25 cellular contexts compared by ENCODE assay signal in genomic region chr15:68642491-68642845, GRCh38.
A peak's percentile ranks its signal among the peaks of the same experiment; 100 is the strongest.
DNase-seq lines count a peak whose midpoint lies in the region; ATAC-seq, FAIRE-seq and TF ChIP-seq lines count a peak whose summit lies in the region.
"Had no signal": no experiment of that assay in that cellular context is flagged by ENCODE, and none has a peak within 500 bp of the region (broad histone marks: within the 10 kb centered on the region; RNA-seq: fewer than 3 reads in every experiment).

No MANE protein-coding gene starts in this region.

- CTCF ChIA-PET in MCF 10A (lab: Yijun Ruan, JAX), result no interaction called here
- CTCF ChIA-PET in K562 (lab: Yijun Ruan, JAX; ENCODE audit: low intra/inter-chr PET ratio), result interaction anchor here (1.1 kb wide), 1 partner anchor 31 kb away, joined by 4 read pairs; no protein-coding TSS in a partner anchor
- CTCF ChIA-PET in CD4-positive, alpha-beta memory T cell (lab: Charles Lee; ENCODE audit: partially characterized antibody), result no interaction called here

- H4K20me1 ChIP-seq in K562 (replicated peaks; ENCODE audit: control insufficient read depth, insufficient read depth, low read length) (peaks cover 6% of the 10 kb centered on the region), keratinocyte (ENCODE audit: control insufficient read depth, extremely low read depth, insufficient read depth, low read length) (no peaks in the 10 kb centered on the region)

- H3K9me3 Mint-ChIP-seq in MCF 10A (ENCODE audit: unreplicated experiment), result no peaks in the 10 kb centered on the region
- no peaks in the 10 kb centered on the region for H3K9me3 Mint-ChIP-seq in activated T-helper 2 cell treated with anti-CD3 and anti-CD28 coated beads, Interferon-gamma antibody, Interleukin-2, Interleukin-4, amounts not matched to agents 10 μg/mL and 5 μg/mL and 100 μg/mL, durations not matched to agents 14 hours and 24 hours and 36 hours
- H3K9me3 Mint-ChIP-seq in CD4-positive, alpha-beta memory T cell, result no peaks in the 10 kb centered on the region
- H3K9me3 Mint-ChIP-seq: IgD-negative memory B cell; naive B cell; stimulated activated naive CD8-positive, alpha-beta T cell treated with anti-CD3 and anti-CD28 coated beads, Interleukin-15, Interleukin-2, amounts not matched to agents 100 ng/mL and 50 ng/mL, for 24 hours had no signal

- ATAC-seq in K562, result peak; percentile 66; the same call in 2 of the 3 replicates
- ATAC-seq: activated CD8-positive, alpha-beta memory T cell treated with anti-CD3 and anti-CD28 coated beads, Interleukin-2, amount 10 ng/mL, durations not matched to agents 7 days and 5 days; heart right ventricle had no signal

- H3K79me2 ChIP-seq in K562 (ENCODE audit: control insufficient read depth, insufficient read depth, low read length) (no peaks in the 10 kb centered on the region), keratinocyte (ENCODE audit: control insufficient read depth, insufficient read depth, low read length) (no peaks in the 10 kb centered on the region)

- H3K4me3 ChIP-seq in breast epithelium (no peak overlapping the region), K562 (no peak overlapping the region), keratinocyte (ENCODE audit: control insufficient read depth in 2 of 3, extremely low read depth in 1 of 3, insufficient read depth in 2 of 3, low read depth in 1 of 3, low read length in 3 of 3) (no peak overlapping the region)
- H3K4me3 ChIP-seq in CD4-positive, alpha-beta memory T cell (ENCODE audit: low read length in 2 of 2), result no peak overlapping the region
- H3K4me3 ChIP-seq: heart right ventricle, lung, ovary had no signal

- FAIRE-seq in K562 (lab: Jason Lieb, UNC) (no peak), keratinocyte (lab: Jason Lieb, UNC) (no peak), urothelium cell line (lab: Jason Lieb, UNC) (peak; percentile 27)
- FAIRE-seq: GM12891, TTC549 had no signal

- DNase-seq in breast epithelium (ENCODE audit: low spot score in 2 of 2) (peak in 1 of 2 donors; percentile 20), MCF 10A (ENCODE audit: unreplicated experiment) (no peak), K562 (ENCODE audit: extremely low read depth in 1 of 4, low spot score in 3 of 4) (no peak), keratinocyte (ENCODE audit: low read depth, low spot score) (no peak), urothelium cell line (ENCODE audit: low spot score) (no peak)
- DNase-seq in NK-92 treated with Interleukin-12 subunit alpha and Interleukin-12 subunit beta, amount 100 ng/mL, for 24 hours (lab: John Stamatoyannopoulos, UW), result no peak
- DNase-seq in activated T-helper 2 cell treated with anti-CD3 and anti-CD28 coated beads, Interferon-gamma antibody, Interleukin-2, Interleukin-4, amounts not matched to agents 10 μg/mL and 5 μg/mL and 100 μg/mL, durations not matched to agents 14 hours and 24 hours and 36 hours (ENCODE audit: low spot score), result no peak
- DNase-seq in CD4-positive, alpha-beta memory T cell, result no peak
- DNase-seq: 8988T; activated CD4-positive, alpha-beta T cell treated with anti-CD3 and anti-CD28 coated beads for 4 hours; activated CD8-positive, alpha-beta memory T cell treated with anti-CD3 and anti-CD28 coated beads, Interleukin-2, amount 10 ng/mL, durations not matched to agents 7 days and 5 days; activated effector memory CD4-positive, alpha-beta T cell treated with Interleukin-2 at 50 U/mL for 16 hours; C1 segment of cervical spinal cord; heart right ventricle; MV-4-11; naive B cell; NCI-H187; NCI-H446; stimulated activated CD4-positive, alpha-beta T cell treated with anti-CD3 and anti-CD28 coated beads, Interleukin-1b, Interleukin-23, amount 100 ng/mL, for 48 hours had no signal

- in situ Hi-C loops in K562 (cut with MboI), result no loop called here

- H3K9me1 ChIP-seq in K562 (ENCODE audit: control insufficient read depth, insufficient read depth, low read length), result no peaks in the 10 kb centered on the region
- H3K9me1 ChIP-seq in keratinocyte (ENCODE audit: control insufficient read depth, extremely low read depth, insufficient read depth, low read length), result no peaks in the 10 kb centered on the region

- H3K27ac ChIP-seq in breast epithelium, result peak overlapping the region; percentile 48 to 82
- no peak overlapping the region for H3K27ac ChIP-seq in K562 (ENCODE audit: extremely low read depth, low read depth, low read length)
- peak overlapping the region; percentile 64 for H3K27ac ChIP-seq in keratinocyte (ENCODE audit: control insufficient read depth, insufficient read depth, low read length)
- H3K27ac ChIP-seq in CD4-positive, alpha-beta memory T cell (ENCODE audit: low read depth, low read length), result no peak overlapping the region
- H3K27ac ChIP-seq: heart right ventricle had no signal

- no peak overlapping the region for H3K4me3 Mint-ChIP-seq in MCF 10A (ENCODE audit: unreplicated experiment)
- no peak overlapping the region for H3K4me3 Mint-ChIP-seq in activated T-helper 2 cell treated with anti-CD3 and anti-CD28 coated beads, Interferon-gamma antibody, Interleukin-2, Interleukin-4, amounts not matched to agents 10 μg/mL and 5 μg/mL and 100 μg/mL, durations not matched to agents 14 hours and 24 hours and 36 hours (ENCODE audit: low read depth)
- H3K4me3 Mint-ChIP-seq in CD4-positive, alpha-beta memory T cell, result no peak overlapping the region
- H3K4me3 Mint-ChIP-seq: activated CD8-positive, alpha-beta memory T cell treated with anti-CD3 and anti-CD28 coated beads, Interleukin-2, amount 10 ng/mL, durations not matched to agents 7 days and 5 days; IgD-negative memory B cell; naive B cell; stimulated activated naive CD8-positive, alpha-beta T cell treated with anti-CD3 and anti-CD28 coated beads, Interleukin-15, Interleukin-2, amounts not matched to agents 100 ng/mL and 50 ng/mL, for 24 hours had no signal

- no TSS peak for BruUV-seq in MCF 10A (replicated peaks; lab: Mats Ljungman, UMichigan)
- no TSS peak for BruUV-seq in K562 (replicated peaks; lab: Mats Ljungman, UMichigan)

- H3K9me3 ChIP-seq in breast epithelium (no peaks in the 10 kb centered on the region), K562 (replicated peaks; ENCODE audit: control insufficient read depth, insufficient read depth, low read depth, low read length) (no peaks in the 10 kb centered on the region), keratinocyte (ENCODE audit: control insufficient read depth, low read depth, low read length) (no peaks in the 10 kb centered on the region)
- no peaks in the 10 kb centered on the region for H3K9me3 ChIP-seq in CD4-positive, alpha-beta memory T cell (ENCODE audit: control insufficient read depth in 1 of 2, low read length in 2 of 2)
- H3K9me3 ChIP-seq: heart right ventricle, ovary had no signal

- H2AFZ ChIP-seq in K562 (ENCODE audit: low read depth, low read length) (no peak overlapping the region), keratinocyte (ENCODE audit: control insufficient read depth, low read length) (no peak overlapping the region)

- 9% methylated on average over 5 of the region's 5 CpGs for WGBS in K562 (ENCODE audit: insufficient coverage, low coverage, missing lambda C conversion rate)

- TF ChIP-seq POLR2A in breast epithelium (IDR thresholded peaks at IDR 0.05) (no peak), K562 (conservative IDR thresholded peaks at IDR 0.05) (no peak)

- peaks cover 21% of the 10 kb centered on the region for H3K4me1 Mint-ChIP-seq in MCF 10A (ENCODE audit: insufficient read depth, unreplicated experiment)
- no peaks in the 10 kb centered on the region for H3K4me1 Mint-ChIP-seq in activated T-helper 2 cell treated with anti-CD3 and anti-CD28 coated beads, Interferon-gamma antibody, Interleukin-2, Interleukin-4, amounts not matched to agents 10 μg/mL and 5 μg/mL and 100 μg/mL, durations not matched to agents 14 hours and 24 hours and 36 hours (ENCODE audit: low read depth)
- H3K4me1 Mint-ChIP-seq in CD4-positive, alpha-beta memory T cell, result no peaks in the 10 kb centered on the region
- H3K4me1 Mint-ChIP-seq: activated CD8-positive, alpha-beta memory T cell treated with anti-CD3 and anti-CD28 coated beads, Interleukin-2, amount 10 ng/mL, durations not matched to agents 7 days and 5 days had no signal

- TF ChIP-seq RAD21 in K562 (CRISPR knock-in tag; conservative IDR thresholded peaks at IDR 0.05 in 1 of 2, IDR thresholded peaks at IDR 0.05 in 1 of 2), result no peak

- H3K9ac ChIP-seq in K562 (ENCODE audit: insufficient read depth in 1 of 2, low read depth in 2 of 2, low read length in 2 of 2) (no peak overlapping the region), keratinocyte (ENCODE audit: control insufficient read depth, extremely low read depth, insufficient read depth, low read length) (peak overlapping the region; percentile 72)

- intact Hi-C loops in breast epithelium (cut with DNase I; ENCODE audit: low total_unique reads) (no loop called here), MCF 10A (cut with micrococcal nuclease) (no loop called here), K562 (cut with micrococcal nuclease) (no loop called here)
- intact Hi-C loops in activated T-helper 2 cell treated with anti-CD3 and anti-CD28 coated beads, Interferon-gamma antibody, Interleukin-2, Interleukin-4, amounts not matched to agents 10 μg/mL and 5 μg/mL and 100 μg/mL, durations not matched to agents 14 hours and 24 hours and 36 hours (cut with micrococcal nuclease), result no loop called here
- intact Hi-C loops in CD4-positive, alpha-beta memory T cell (cut with micrococcal nuclease), result no loop called here

- no peaks in the 10 kb centered on the region for H3K36me3 Mint-ChIP-seq in MCF 10A (ENCODE audit: insufficient read depth, unreplicated experiment)
- no peaks in the 10 kb centered on the region for H3K36me3 Mint-ChIP-seq in activated T-helper 2 cell treated with anti-CD3 and anti-CD28 coated beads, Interferon-gamma antibody, Interleukin-2, Interleukin-4, amounts not matched to agents 10 μg/mL and 5 μg/mL and 100 μg/mL, durations not matched to agents 14 hours and 24 hours and 36 hours (ENCODE audit: low read depth)
- H3K36me3 Mint-ChIP-seq in CD4-positive, alpha-beta memory T cell, result no peaks in the 10 kb centered on the region
- H3K36me3 Mint-ChIP-seq: activated CD8-positive, alpha-beta memory T cell treated with anti-CD3 and anti-CD28 coated beads, Interleukin-2, amount 10 ng/mL, durations not matched to agents 7 days and 5 days had no signal

- H3K27ac Mint-ChIP-seq in MCF 10A (ENCODE audit: low read depth, unreplicated experiment), result no peak overlapping the region
- no peak overlapping the region for H3K27ac Mint-ChIP-seq in activated T-helper 2 cell treated with anti-CD3 and anti-CD28 coated beads, Interferon-gamma antibody, Interleukin-2, Interleukin-4, amounts not matched to agents 10 μg/mL and 5 μg/mL and 100 μg/mL, durations not matched to agents 14 hours and 24 hours and 36 hours
- no peak overlapping the region for H3K27ac Mint-ChIP-seq in CD4-positive, alpha-beta memory T cell
- H3K27ac Mint-ChIP-seq: activated CD8-positive, alpha-beta memory T cell treated with anti-CD3 and anti-CD28 coated beads, Interleukin-2, amount 10 ng/mL, durations not matched to agents 7 days and 5 days; stimulated activated naive CD8-positive, alpha-beta T cell treated with anti-CD3 and anti-CD28 coated beads, Interleukin-15, Interleukin-2, amounts not matched to agents 100 ng/mL and 50 ng/mL, for 24 hours had no signal

- H3K27me3 Mint-ChIP-seq in MCF 10A (ENCODE audit: insufficient read depth, unreplicated experiment), result no peaks in the 10 kb centered on the region
- H3K27me3 Mint-ChIP-seq in activated T-helper 2 cell treated with anti-CD3 and anti-CD28 coated beads, Interferon-gamma antibody, Interleukin-2, Interleukin-4, amounts not matched to agents 10 μg/mL and 5 μg/mL and 100 μg/mL, durations not matched to agents 14 hours and 24 hours and 36 hours (ENCODE audit: low read depth), result no peaks in the 10 kb centered on the region
- H3K27me3 Mint-ChIP-seq in CD4-positive, alpha-beta memory T cell, result peaks cover 3 to 6% of the 10 kb centered on the region in 2 donors
- H3K27me3 Mint-ChIP-seq: activated CD8-positive, alpha-beta memory T cell treated with anti-CD3 and anti-CD28 coated beads, Interleukin-2, amount 10 ng/mL, durations not matched to agents 7 days and 5 days; naive B cell; stimulated activated naive CD8-positive, alpha-beta T cell treated with anti-CD3 and anti-CD28 coated beads, Interleukin-15, Interleukin-2, amounts not matched to agents 100 ng/mL and 50 ng/mL, for 24 hours had no signal

- H3K4me1 ChIP-seq in breast epithelium (no peaks in the 10 kb centered on the region), K562 (replicated peaks in 1 of 2; ENCODE audit: control insufficient read depth in 2 of 2, insufficient read depth in 2 of 2, low read length in 2 of 2) (peaks cover 0 to 4% of the 10 kb centered on the region in 2 experiments; a peak in 2 of 5 replicates), keratinocyte (ENCODE audit: control insufficient read depth, extremely low read depth, insufficient read depth, low read length) (peaks cover 57% of the 10 kb centered on the region)
- H3K4me1 ChIP-seq in CD4-positive, alpha-beta memory T cell (ENCODE audit: insufficient read depth, low read length), result no peaks in the 10 kb centered on the region

- no peaks in the 10 kb centered on the region for H3K36me3 ChIP-seq in breast epithelium
- H3K36me3 ChIP-seq in K562 (ENCODE audit: control insufficient read depth, insufficient read depth, low read length), result no peaks in the 10 kb centered on the region
- no peaks in the 10 kb centered on the region for H3K36me3 ChIP-seq in keratinocyte (ENCODE audit: control insufficient read depth in 2 of 2, extremely low read depth in 1 of 2, insufficient read depth in 2 of 2, low read length in 2 of 2)
- no peaks in the 10 kb centered on the region for H3K36me3 ChIP-seq in CD4-positive, alpha-beta memory T cell (ENCODE audit: insufficient read depth, low read length)
- H3K36me3 ChIP-seq: ovary had no signal

- H3K4me2 ChIP-seq in K562 (ENCODE audit: insufficient read depth, low read length) (no peak overlapping the region), keratinocyte (ENCODE audit: control insufficient read depth, extremely low read depth, insufficient read depth, low read depth, low read length) (peak overlapping the region; percentile 66)

- no peak for TF ChIP-seq CTCF in breast epithelium (IDR thresholded peaks at IDR 0.05)
- TF ChIP-seq CTCF in MCF 10A (IDR thresholded peaks at IDR 0.05; ENCODE audit: unreplicated experiment), result no peak
- no peak for TF ChIP-seq CTCF in K562 (IDR thresholded peaks at IDR 0.05 in 2 of 3, conservative IDR thresholded peaks at IDR 0.05 in 1 of 3; ENCODE audit: insufficient read depth in 2 of 3, low read depth in 1 of 3, low read length in 3 of 3)
- no peak for TF ChIP-seq CTCF in keratinocyte (optimal IDR thresholded peaks at IDR 0.05 in 1 of 3, IDR thresholded peaks at IDR 0.05 in 1 of 3, conservative IDR thresholded peaks at IDR 0.05 in 1 of 3; ENCODE audit: extremely low read depth in 1 of 3, insufficient read depth in 2 of 3, low read length in 3 of 3)

- H3K27me3 ChIP-seq in breast epithelium, result no peaks in the 10 kb centered on the region
- peaks cover 10 to 38% of the 10 kb centered on the region in 2 experiments; a peak in 3 of 5 replicates for H3K27me3 ChIP-seq in K562 (ENCODE audit: control insufficient read depth in 2 of 2, insufficient read depth in 2 of 2, low read length in 2 of 2)
- H3K27me3 ChIP-seq in keratinocyte (ENCODE audit: control insufficient read depth, extremely low read depth, insufficient read depth, low read length), result no peaks in the 10 kb centered on the region
- no peaks in the 10 kb centered on the region for H3K27me3 ChIP-seq in CD4-positive, alpha-beta memory T cell (ENCODE audit: insufficient read depth, low read length)
- H3K27me3 ChIP-seq: heart right ventricle, ovary had no signal

- no peak for TF ChIP-seq EP300 in K562 (IDR thresholded peaks at IDR 0.05; ENCODE audit: low read length)

- dilution Hi-C loops in keratinocyte (cut with MboI; ENCODE audit: extremely low pct_ligation_motif_present, low sequenced_read_pairs), result no loop called here

- POLR2A ChIA-PET in MCF 10A (lab: Yijun Ruan, JAX), result interaction anchor here (0.6 kb wide), 1 partner anchor 820 kb away, joined by 3 read pairs; no protein-coding TSS in a partner anchor
- POLR2A ChIA-PET in K562 (lab: Yijun Ruan, JAX), result interaction anchor here (0.5 kb wide), 1 partner anchor 243 kb away, joined by 5 read pairs; no protein-coding TSS in a partner anchor
- POLR2A ChIA-PET in CD4-positive, alpha-beta memory T cell (lab: Charles Lee; ENCODE audit: partially characterized antibody), result no interaction called here

Comparison
In these comparisons a context has a peak if more than half of its experiments do, and no peak if none do; other contexts are left out.
1. H3K27ac ChIP-seq: peak in breast epithelium (2 of 2) and keratinocyte (single experiment); none in K562 (single experiment) and CD4-positive, alpha-beta memory T cell (single experiment).